Comparison of ENCODE assay signal across 8 cellular contexts in the genomic region with DNA sequence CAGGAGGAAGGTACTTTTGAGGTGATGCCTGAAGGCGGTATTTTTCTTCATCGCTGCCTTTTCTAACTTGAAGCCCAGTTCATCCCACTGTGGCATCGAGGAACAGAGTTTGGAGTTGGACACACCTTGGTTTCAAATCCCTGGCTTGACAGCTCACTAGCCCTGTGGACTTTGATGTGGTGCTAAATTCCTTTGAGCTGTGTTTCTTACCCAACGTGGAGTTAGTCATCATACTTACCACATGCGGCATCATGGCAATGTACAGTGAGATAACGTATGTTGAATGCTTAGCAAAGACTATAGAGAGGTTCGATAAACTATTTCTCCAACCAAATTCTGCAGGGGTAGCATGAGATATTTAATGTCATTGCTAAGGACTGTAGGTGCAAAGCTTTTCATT. TPM values are rescaled to one million over a fixed set of nuclear protein-coding genes. Genes with fewer than 3 reads are reported as not detected.
DNase-seq lines count a peak whose midpoint lies in the region; TF ChIP-seq lines count a peak whose summit lies in the region.

No MANE protein-coding gene starts in this region.

- TF ChIP-seq CTCF in AG09309 (IDR thresholded peaks at IDR 0.05; ENCODE audit: control insufficient read depth, insufficient read depth, low read depth, low read length, missing control alignments) (no peak), chondrocyte (IDR thresholded peaks at IDR 0.05) (no peak)

- peaks cover 16% of the 10 kb centered on the region for H3K9me3 ChIP-seq in mesodermal cell (ENCODE audit: control insufficient read depth, low read length)

- H3K9me3 Mint-ChIP-seq in chondrocyte (ENCODE audit: low read depth) = peaks cover 3% of the 10 kb centered on the region

- H3K36me3 Mint-ChIP-seq in chondrocyte (ENCODE audit: low read depth) = peaks cover 3% of the 10 kb centered on the region

- no peak overlapping the region for H3K4me3 ChIP-seq in AG09309 (ENCODE audit: control insufficient read depth, low read depth, low read length)
- H3K4me3 ChIP-seq in mesodermal cell (ENCODE audit: extremely low read depth, insufficient read depth, low read length, poor library complexity, severe bottlenecking) = peak overlapping the region; percentile 16

- H3K27ac ChIP-seq in mesodermal cell (ENCODE audit: low read depth, low read length, severe bottlenecking) = peak overlapping the region; percentile 77

- peak; percentile 31 for DNase-seq in AG09309 (ENCODE audit: low read depth)
- peak; percentile 33 for DNase-seq in HuH-7 (ENCODE audit: low spot score)
- DNase-seq in chondrocyte (ENCODE audit: low spot score) = no peak
- DNase-seq in G401 (ENCODE audit: low spot score) = no peak
- no peak for DNase-seq in activated CD8-positive, alpha-beta memory T cell treated with anti-CD3 and anti-CD28 coated beads, Interleukin-2, amount 50 U/mL, for 4 hours
- no peak for DNase-seq in NCI-H1930 (lab: John Stamatoyannopoulos, UW)
- DNase-seq in NCI-H446 (lab: John Stamatoyannopoulos, UW) = no peak

- peak overlapping the region; percentile 70 for H3K27ac Mint-ChIP-seq in chondrocyte (ENCODE audit: unreplicated experiment)

- 0 to 71% methylated on average over 1 to 4 of the region's 7 CpGs for WGBS in mesodermal cell (ENCODE audit: insufficient coverage in 2 of 2), 2 experiments

- H3K4me1 Mint-ChIP-seq in chondrocyte (ENCODE audit: low read depth) = peaks cover 81% of the 10 kb centered on the region

- peak overlapping the region; percentile 78 for H3K4me3 Mint-ChIP-seq in chondrocyte (ENCODE audit: unreplicated experiment)

- no peaks in the 10 kb centered on the region for H3K27me3 Mint-ChIP-seq in chondrocyte (ENCODE audit: low read depth)

- peaks cover 36% of the 10 kb centered on the region for H3K4me1 ChIP-seq in mesodermal cell (ENCODE audit: control insufficient read depth, insufficient read depth, low read length, poor library complexity, severe bottlenecking)

- in situ Hi-C loops in G401 (cut with HindIII; ENCODE audit: low sequenced_read_pairs) = no loop called here

- H3K36me3 ChIP-seq in mesodermal cell (ENCODE audit: control insufficient read depth, insufficient read depth, low read length) = peaks cover 22% of the 10 kb centered on the region

RNA-seq across cellular contexts. Expression of a gene that starts 3.4 kb away (rescaled TPM):
- total RNA-seq in chondrocyte = 46.3 to 133 TPM (median 131 TPM) in 3 replicates
- 46.7 TPM for polyA plus RNA-seq in mesodermal cell (2013, experiment 1 of 2)
- polyA plus RNA-seq in mesodermal cell (2013, experiment 2 of 2) = 42.4 TPM
- 5.2 and 6.7 TPM in 2 replicates for total RNA-seq in G401 (2014; rRNA removed; shearing (Covaris generic))

Comparison
In these comparisons a context has a peak if more than half of its experiments do, and no peak if none do; other contexts are left out.
1. DNase-seq: peak in AG09309 (single experiment) and HuH-7 (single experiment); none in chondrocyte (single experiment), G401 (single experiment), activated CD8-positive, alpha-beta memory T cell treated with anti-CD3 and anti-CD28 coated beads, Interleukin-2, amount 50 U/mL, for 4 hours (single experiment), NCI-H1930 (0 of 2) and NCI-H446 (0 of 2).